In genomic region chr1:19458815-19459417, GRCh38 we compare ENCODE assay signal across 10 cellular contexts. TPM values are rescaled to one million over a fixed set of nuclear protein-coding genes. Genes with fewer than 3 reads are reported as not detected.
A peak's percentile ranks its signal among the peaks of the same experiment; 100 is the strongest.
DNase-seq lines count a peak whose midpoint lies in the region; ATAC-seq and TF ChIP-seq lines count a peak whose summit lies in the region.
"Had no signal": no experiment of that assay in that cellular context is flagged by ENCODE, and none has a peak within 500 bp of the region (broad histone marks: within the 10 kb centered on the region; RNA-seq: fewer than 3 reads in every experiment).

No MANE protein-coding gene starts in this region.

- POLR2A ChIA-PET in naive thymus-derived CD8-positive, alpha-beta T cell (lab: Charles Lee), result interaction anchor here (0.6 to 26.9 kb wide), 2 partner anchors 20 to 34 kb away, joined by 6 to 808 read pairs; partner anchors contain the start of gene CAPZB

- peak overlapping the region; percentile 73 for H3K4me3 Mint-ChIP-seq in stimulated activated naive CD8-positive, alpha-beta T cell treated with anti-CD3 and anti-CD28 coated beads, Interleukin-15, Interleukin-2, amounts not matched to agents 100 ng/mL and 50 ng/mL, for 24 hours
- H3K4me3 Mint-ChIP-seq in naive thymus-derived CD8-positive, alpha-beta T cell, result peak overlapping the region; percentile 63 to 88 (median 78)

- no peak for TF ChIP-seq POLR2A in vagina (IDR thresholded peaks at IDR 0.05)

- peak overlapping the region; percentile 91 for H3K27ac Mint-ChIP-seq in stimulated activated naive CD8-positive, alpha-beta T cell treated with anti-CD3 and anti-CD28 coated beads, Interleukin-15, Interleukin-2, amounts not matched to agents 100 ng/mL and 50 ng/mL, for 24 hours
- H3K27ac Mint-ChIP-seq in naive thymus-derived CD8-positive, alpha-beta T cell, result peak overlapping the region; percentile 91 to 98 (median 95)

- peak overlapping the region; percentile 41 for H3K4me3 ChIP-seq in effector memory CD4-positive, alpha-beta T cell (ENCODE audit: insufficient read depth, low read depth, low read length, poor library complexity, severe bottlenecking)
- no peak overlapping the region for H3K4me3 ChIP-seq in vagina

- intact Hi-C loops in vagina (cut with DNase I), result no loop called here

- no peaks in the 10 kb centered on the region for H3K27me3 Mint-ChIP-seq in stimulated activated naive CD8-positive, alpha-beta T cell treated with anti-CD3 and anti-CD28 coated beads, Interleukin-15, Interleukin-2, amounts not matched to agents 100 ng/mL and 50 ng/mL, for 24 hours
- H3K27me3 Mint-ChIP-seq in naive thymus-derived CD8-positive, alpha-beta T cell, result no peaks in the 10 kb centered on the region

- no peaks in the 10 kb centered on the region for H3K9me3 Mint-ChIP-seq in stimulated activated naive CD8-positive, alpha-beta T cell treated with anti-CD3 and anti-CD28 coated beads, Interleukin-15, Interleukin-2, amounts not matched to agents 100 ng/mL and 50 ng/mL, for 24 hours
- no peaks in the 10 kb centered on the region for H3K9me3 Mint-ChIP-seq in naive thymus-derived CD8-positive, alpha-beta T cell

- H3K9me3 ChIP-seq in effector memory CD4-positive, alpha-beta T cell (ENCODE audit: control insufficient read depth, low read length), result no peaks in the 10 kb centered on the region
- H3K9me3 ChIP-seq in vagina, result no peaks in the 10 kb centered on the region

- no peak for TF ChIP-seq CTCF in vagina (IDR thresholded peaks at IDR 0.05)

- peak overlapping the region; percentile 73 for H3K27ac ChIP-seq in effector memory CD4-positive, alpha-beta T cell (ENCODE audit: insufficient read depth, low read length, poor library complexity, severe bottlenecking)
- peak overlapping the region; percentile 46 for H3K27ac ChIP-seq in vagina

- ATAC-seq in stimulated activated naive CD8-positive, alpha-beta T cell treated with anti-CD3 and anti-CD28 coated beads, Interleukin-15, Interleukin-2, amounts not matched to agents 100 U/mL and 50 U/mL, for 24 hours, result no peak
- no peak for ATAC-seq in naive thymus-derived CD8-positive, alpha-beta T cell

- peaks cover 33% of the 10 kb centered on the region for H3K36me3 Mint-ChIP-seq in stimulated activated naive CD8-positive, alpha-beta T cell treated with anti-CD3 and anti-CD28 coated beads, Interleukin-15, Interleukin-2, amounts not matched to agents 100 ng/mL and 50 ng/mL, for 24 hours (ENCODE audit: low read depth)
- peaks cover 0 to 8% (median 4%) of the 10 kb centered on the region in 3 donors for H3K36me3 Mint-ChIP-seq in naive thymus-derived CD8-positive, alpha-beta T cell

- DNase-seq in stimulated activated naive CD8-positive, alpha-beta T cell treated with anti-CD3 and anti-CD28 coated beads, Interleukin-15, Interleukin-2, amounts not matched to agents 100 U/mL and 50 U/mL, for 24 hours, result no peak
- DNase-seq in effector memory CD4-positive, alpha-beta T cell, result no peak
- no peak for DNase-seq in naive thymus-derived CD8-positive, alpha-beta T cell
- DNase-seq in vagina (ENCODE audit: extremely low spot score in 2 of 2) (no peak), NCI-H1105 treated with DMSO at 0.1 percent for 48 hours (lab: John Stamatoyannopoulos, UW) (no peak)
- no peak for DNase-seq in stimulated activated CD4-positive, alpha-beta T cell treated with anti-CD3 and anti-CD28 coated beads, Interleukin-4, amount 100 ng/mL, for 1 hour
- DNase-seq in stimulated activated CD8-positive, alpha-beta memory T cell treated with anti-CD3 and anti-CD28 coated beads, Interleukin-4, amount 100 ng/mL, for 48 hours, result no peak
- DNase-seq: hypothalamus, nucleus accumbens had no signal

- no peaks in the 10 kb centered on the region for H3K27me3 ChIP-seq in effector memory CD4-positive, alpha-beta T cell (replicated peaks; ENCODE audit: control insufficient read depth, insufficient read depth, low read length, poor library complexity, severe bottlenecking)
- no peaks in the 10 kb centered on the region for H3K27me3 ChIP-seq in vagina

- H3K4me1 ChIP-seq in effector memory CD4-positive, alpha-beta T cell (ENCODE audit: control insufficient read depth, insufficient read depth, low read length, poor library complexity, severe bottlenecking), result peaks cover 93% of the 10 kb centered on the region
- H3K4me1 ChIP-seq in vagina, result peaks cover 91% of the 10 kb centered on the region

- H3K36me3 ChIP-seq in effector memory CD4-positive, alpha-beta T cell (ENCODE audit: control insufficient read depth, insufficient read depth, low read length), result no peaks in the 10 kb centered on the region
- H3K36me3 ChIP-seq in vagina, result no peaks in the 10 kb centered on the region

- H3K4me1 Mint-ChIP-seq in stimulated activated naive CD8-positive, alpha-beta T cell treated with anti-CD3 and anti-CD28 coated beads, Interleukin-15, Interleukin-2, amounts not matched to agents 100 ng/mL and 50 ng/mL, for 24 hours (ENCODE audit: low read depth), result peaks cover 96% of the 10 kb centered on the region
- H3K4me1 Mint-ChIP-seq in naive thymus-derived CD8-positive, alpha-beta T cell, result peaks cover 48 to 96% (median 92%) of the 10 kb centered on the region in 4 donors

RNA-seq across cellular contexts. Expression of gene CAPZB, which starts 26.4 kb away (rescaled TPM):
- 100 to 1,000 TPM; 268 to 289 TPM for total RNA-seq in naive thymus-derived CD8-positive, alpha-beta T cell
- 100 to 1,000 TPM; 475 to 592 (median 562) TPM for polyA plus RNA-seq in naive thymus-derived CD8-positive, alpha-beta T cell
- 152 TPM for total RNA-seq in vagina
